In genomic region chr7:99996755-99997544, GRCh38 we compare ENCODE assay signal across 7 cellular contexts. TPM values are rescaled to one million over a fixed set of nuclear protein-coding genes. Genes with fewer than 3 reads are reported as not detected.
DNase-seq lines count a peak whose midpoint lies in the region; ATAC-seq lines count a peak whose summit lies in the region.

No MANE protein-coding gene starts in this region.

- H3K27me3 Mint-ChIP-seq in activated T-helper 17 cell treated with anti-CD3 and anti-CD28 coated beads, Interleukin-2, amount 50 U/mL, for 72 hours, result no peaks in the 10 kb centered on the region

- peak overlapping the region; percentile 84 for H3K4me3 Mint-ChIP-seq in activated T-helper 17 cell treated with anti-CD3 and anti-CD28 coated beads, Interleukin-2, amount 50 U/mL, for 72 hours
- peak overlapping the region; percentile 80 for H3K4me3 Mint-ChIP-seq in stimulated activated effector memory CD8-positive, alpha-beta T cell treated with anti-CD3 and anti-CD28 coated beads, Interleukin-12 subunit alpha, Interleukin-12 subunit beta, amount 100 ng/mL, for 72 hours

- no peaks in the 10 kb centered on the region for H3K9me3 ChIP-seq in iPS-15b (ENCODE audit: control insufficient read depth, insufficient read depth, low read length)

- H3K9ac ChIP-seq in iPS-15b (ENCODE audit: low read depth, low read length), result peak overlapping the region; percentile 88

- no peak for DNase-seq in H7
- no peak for DNase-seq in stimulated activated effector memory CD8-positive, alpha-beta T cell treated with anti-CD3 and anti-CD28 coated beads, Interleukin-12 subunit alpha, Interleukin-12 subunit beta, amount 100 ng/mL, for 72 hours (ENCODE audit: low spot score in 2 of 2)
- no peak for DNase-seq in NCI-H2171 (lab: John Stamatoyannopoulos, UW)
- no peak for DNase-seq in D341Med (ENCODE audit: low spot score)
- DNase-seq in SIG-M5 treated with dmso at 0.1 percent for 504 hours (lab: John Stamatoyannopoulos, UW; ENCODE audit: unreplicated experiment), result no peak

- H3K4me1 Mint-ChIP-seq in activated T-helper 17 cell treated with anti-CD3 and anti-CD28 coated beads, Interleukin-2, amount 50 U/mL, for 72 hours, result peaks cover 12% of the 10 kb centered on the region
- H3K4me1 Mint-ChIP-seq in stimulated activated effector memory CD8-positive, alpha-beta T cell treated with anti-CD3 and anti-CD28 coated beads, Interleukin-12 subunit alpha, Interleukin-12 subunit beta, amount 100 ng/mL, for 72 hours, result peaks cover 17% of the 10 kb centered on the region

- no peaks in the 10 kb centered on the region for H3K36me3 Mint-ChIP-seq in activated T-helper 17 cell treated with anti-CD3 and anti-CD28 coated beads, Interleukin-2, amount 50 U/mL, for 72 hours (ENCODE audit: low read depth)
- H3K36me3 Mint-ChIP-seq in stimulated activated effector memory CD8-positive, alpha-beta T cell treated with anti-CD3 and anti-CD28 coated beads, Interleukin-12 subunit alpha, Interleukin-12 subunit beta, amount 100 ng/mL, for 72 hours, result peaks cover 7% of the 10 kb centered on the region

- no peaks in the 10 kb centered on the region for H3K4me1 ChIP-seq in iPS-15b (ENCODE audit: control insufficient read depth, insufficient read depth, low read length)

- H3K9me3 Mint-ChIP-seq in activated T-helper 17 cell treated with anti-CD3 and anti-CD28 coated beads, Interleukin-2, amount 50 U/mL, for 72 hours, result no peaks in the 10 kb centered on the region
- H3K9me3 Mint-ChIP-seq in stimulated activated effector memory CD8-positive, alpha-beta T cell treated with anti-CD3 and anti-CD28 coated beads, Interleukin-12 subunit alpha, Interleukin-12 subunit beta, amount 100 ng/mL, for 72 hours, result no peaks in the 10 kb centered on the region

- H3K36me3 ChIP-seq in H7 (replicated peaks; ENCODE audit: control insufficient read depth, insufficient read depth, low read length) (no peaks in the 10 kb centered on the region), iPS-15b (ENCODE audit: control insufficient read depth, insufficient read depth, low read length) (no peaks in the 10 kb centered on the region)

- H3K4me3 ChIP-seq in H7 (ENCODE audit: insufficient read depth, low read depth, low read length), result peak overlapping the region; percentile 38; the same call in 1 of the 2 replicates
- H3K4me3 ChIP-seq in iPS-15b (ENCODE audit: low read depth, low read length), result peak overlapping the region; percentile 76

- ATAC-seq in activated T-helper 17 cell treated with anti-CD3 and anti-CD28 coated beads, Interleukin-2, amount 50 U/mL, for 72 hours (replicated peaks), result no peak
- ATAC-seq in stimulated activated effector memory CD8-positive, alpha-beta T cell treated with anti-CD3 and anti-CD28 coated beads, Interleukin-12 subunit alpha, Interleukin-12 subunit beta, amount 100 ng/mL, for 72 hours, result no peak

- peak overlapping the region; percentile 93 for H3K27ac Mint-ChIP-seq in activated T-helper 17 cell treated with anti-CD3 and anti-CD28 coated beads, Interleukin-2, amount 50 U/mL, for 72 hours
- H3K27ac Mint-ChIP-seq in stimulated activated effector memory CD8-positive, alpha-beta T cell treated with anti-CD3 and anti-CD28 coated beads, Interleukin-12 subunit alpha, Interleukin-12 subunit beta, amount 100 ng/mL, for 72 hours, result peak overlapping the region; percentile 99

- H3K27me3 ChIP-seq in H7 (ENCODE audit: control insufficient read depth, insufficient read depth, low read length) (no peaks in the 10 kb centered on the region), iPS-15b (ENCODE audit: control insufficient read depth, insufficient read depth, low read length) (no peaks in the 10 kb centered on the region)

RNA-seq across cellular contexts. Expression of gene ZKSCAN1, which starts 18.4 kb away (rescaled TPM):
- total RNA-seq in H7 (2014; rRNA removed; shearing (Covaris generic)), result 9.0 and 17.0 TPM in 2 replicates
- total RNA-seq in activated T-helper 17 cell treated with anti-CD3 and anti-CD28 coated beads, Interleukin-2, amount 50 U/mL, for 72 hours, result 10 to 100 TPM; 42.2 to 74.6 TPM

RNA-seq across cellular contexts. Expression of gene AZGP1, which starts 21.1 kb away (rescaled TPM):
- total RNA-seq in H7 (2014; rRNA removed; shearing (Covaris generic)), result not detected in 2 replicates
- under 1 TPM; 0.19 to 0.43 TPM for total RNA-seq in activated T-helper 17 cell treated with anti-CD3 and anti-CD28 coated beads, Interleukin-2, amount 50 U/mL, for 72 hours

RNA-seq across cellular contexts. Expression of gene ZSCAN21, which starts 52.6 kb away (rescaled TPM):
- total RNA-seq in H7 (2014; rRNA removed; shearing (Covaris generic)), result 27.2 and 32.9 TPM in 2 replicates
- 1 to 10 TPM; 3.7 to 6.5 TPM for total RNA-seq in activated T-helper 17 cell treated with anti-CD3 and anti-CD28 coated beads, Interleukin-2, amount 50 U/mL, for 72 hours
